In genomic region chr5:33441241-33441844, GRCh38 we compare ENCODE assay signal across 8 cellular contexts. TPM values are rescaled to one million over a fixed set of nuclear protein-coding genes. Genes with fewer than 3 reads are reported as not detected.
A peak's percentile ranks its signal among the peaks of the same experiment; 100 is the strongest.
DNase-seq lines count a peak whose midpoint lies in the region; ATAC-seq, FAIRE-seq and TF ChIP-seq lines count a peak whose summit lies in the region.

No MANE protein-coding gene starts in this region.

- no peaks in the 10 kb centered on the region for H3K27me3 Mint-ChIP-seq in stimulated activated memory B cell treated with anti-CD40 and anti-IgM and Interleukin-4, amounts not matched to agents 10 μg/mL and 1 μg/mL and 100 μg/mL, for 72 hours

- FAIRE-seq in bronchial epithelial cell (lab: Jason Lieb, UNC): no peak

- peaks cover 30% of the 10 kb centered on the region for H3K4me1 Mint-ChIP-seq in stimulated activated memory B cell treated with anti-CD40 and anti-IgM and Interleukin-4, amounts not matched to agents 10 μg/mL and 1 μg/mL and 100 μg/mL, for 72 hours

- H3K9me3 Mint-ChIP-seq in stimulated activated memory B cell treated with anti-CD40 and anti-IgM and Interleukin-4, amounts not matched to agents 10 μg/mL and 1 μg/mL and 100 μg/mL, for 72 hours: no peaks in the 10 kb centered on the region

- no peak overlapping the region for H3K4me3 Mint-ChIP-seq in stimulated activated memory B cell treated with anti-CD40 and anti-IgM and Interleukin-4, amounts not matched to agents 10 μg/mL and 1 μg/mL and 100 μg/mL, for 72 hours

- TF ChIP-seq CTCF in AG09309 (IDR thresholded peaks at IDR 0.05; ENCODE audit: control insufficient read depth, insufficient read depth, low read depth, low read length, missing control alignments): no peak
- TF ChIP-seq CTCF in bronchial epithelial cell (IDR thresholded peaks at IDR 0.05; ENCODE audit: insufficient read depth, low read length, severe bottlenecking): no peak
- no peak for TF ChIP-seq CTCF in left lung (IDR thresholded peaks at IDR 0.05)

- H3K27ac Mint-ChIP-seq in stimulated activated memory B cell treated with anti-CD40 and anti-IgM and Interleukin-4, amounts not matched to agents 10 μg/mL and 1 μg/mL and 100 μg/mL, for 72 hours: no peak overlapping the region

- intact Hi-C loops in left lung (cut with DNase I) (no loop called here), posterior vena cava (cut with DNase I) (no loop called here)

- DNase-seq in AG09309 (ENCODE audit: low read depth) (no peak), KBM-7 (peak; percentile 72), SW 1271 (lab: John Stamatoyannopoulos, UW) (peak; percentile 54 to 61), bronchial epithelial cell (ENCODE audit: low read depth) (peak; percentile 52), left lung (no peak), posterior vena cava (ENCODE audit: low spot score) (no peak)

- H3K27ac ChIP-seq in left lung: peak overlapping the region; percentile 95

- peaks cover 9 to 54% of the 10 kb centered on the region in 2 donors for H3K4me1 ChIP-seq in left lung

- H3K36me3 ChIP-seq in bronchial epithelial cell (ENCODE audit: control insufficient read depth, insufficient read depth, low read length) (peaks cover 6% of the 10 kb centered on the region), left lung (peaks cover 0 to 17% of the 10 kb centered on the region in 2 donors)

- H3K9me3 ChIP-seq in left lung: no peaks in the 10 kb centered on the region

- no peaks in the 10 kb centered on the region for H3K27me3 ChIP-seq in bronchial epithelial cell (ENCODE audit: control insufficient read depth, insufficient read depth, low read length)
- no peaks in the 10 kb centered on the region for H3K27me3 ChIP-seq in left lung

- in situ Hi-C loops in KBM-7 (cut with MboI; ENCODE audit: low pct_unique_long_range_greater_than_20kb, low sequenced_read_pairs): no loop called here

- ATAC-seq in GM18870 (IDR thresholded peaks at IDR 0.05; ENCODE audit: unreplicated experiment) (peak; percentile 14), left lung (peak; percentile 25)
- ATAC-seq in stimulated activated memory B cell treated with anti-CD40 and anti-IgM and Interleukin-4, amounts not matched to agents 10 μg/mL and 1 μg/mL and 100 μg/mL, for 72 hours: peak; percentile 70

- peaks cover 21% of the 10 kb centered on the region for H3K36me3 Mint-ChIP-seq in stimulated activated memory B cell treated with anti-CD40 and anti-IgM and Interleukin-4, amounts not matched to agents 10 μg/mL and 1 μg/mL and 100 μg/mL, for 72 hours

- H3K4me3 ChIP-seq in AG09309 (ENCODE audit: control insufficient read depth, low read depth, low read length): peak overlapping the region; percentile 95
- peak overlapping the region; percentile 81 for H3K4me3 ChIP-seq in bronchial epithelial cell (ENCODE audit: low read depth, low read length)
- peak overlapping the region; percentile 72 to 93 for H3K4me3 ChIP-seq in left lung

RNA-seq across cellular contexts. Expression of gene TARS1, which starts 0.6 kb away (rescaled TPM):
- 407 and 523 TPM in 2 replicates for total RNA-seq in bronchial epithelial cell
- 100 to 1,000 TPM in 1 of 2 donors, 10 to 100 TPM in 1; 94.6 to 118 TPM for total RNA-seq in left lung
- total RNA-seq in posterior vena cava: 100 to 1,000 TPM in 1 of 2 donors, 10 to 100 TPM in 1; 85.9 to 113 TPM

Comparison
In these comparisons a context has a peak if more than half of its experiments do, and no peak if none do; other contexts are left out.
1. DNase-seq: peak in KBM-7 (single experiment), SW 1271 (2 of 2) and bronchial epithelial cell (single experiment); none in AG09309 (single experiment), left lung (0 of 2) and posterior vena cava (single experiment).
2. ATAC-seq: peak in every context shown above with its lines; median percentile 70 in stimulated activated memory B cell treated with anti-CD40 and anti-IgM and Interleukin-4, amounts not matched to agents 10 μg/mL and 1 μg/mL and 100 μg/mL, for 72 hours; 25 in left lung; 14 in GM18870.
3. Peak in every context shown above with its lines, with median percentiles within 50 percentile points of each other: H3K4me3 ChIP-seq.